8 cellular contexts compared by ENCODE assay signal in genomic region chr19:16626796-16627193, GRCh38. TPM values are rescaled to one million over a fixed set of nuclear protein-coding genes. Genes with fewer than 3 reads are reported as not detected.
A peak's percentile ranks its signal among the peaks of the same experiment; 100 is the strongest.
DNase-seq lines count a peak whose midpoint lies in the region; ATAC-seq, FAIRE-seq and TF ChIP-seq lines count a peak whose summit lies in the region.

No MANE protein-coding gene starts in this region.

- H3K4me3 ChIP-seq in AG09309 (ENCODE audit: control insufficient read depth, low read depth, low read length) (peak overlapping the region; percentile 87), MG63 (peak overlapping the region; percentile 93), colonic mucosa (peak overlapping the region; percentile 98)

- peak overlapping the region; percentile 46 for H3K27ac ChIP-seq in colonic mucosa

- peak overlapping the region; percentile 92 for H3K4me3 Mint-ChIP-seq in natural killer cell

- no peaks in the 10 kb centered on the region for H3K36me3 Mint-ChIP-seq in natural killer cell

- no peak for TF ChIP-seq POLR2A in GM12891 (IDR thresholded peaks at IDR 0.05; ENCODE audit: low read depth, low read length)

- H3K4me1 Mint-ChIP-seq in natural killer cell = peaks cover 31 to 49% of the 10 kb centered on the region in 2 donors

- TF ChIP-seq CTCF in AG09309 (IDR thresholded peaks at IDR 0.05; ENCODE audit: control insufficient read depth, insufficient read depth, low read depth, low read length, missing control alignments) (no peak), colonic mucosa (IDR thresholded peaks at IDR 0.05) (no peak), natural killer cell (IDR thresholded peaks at IDR 0.05) (no peak), GM20000 (IDR thresholded peaks at IDR 0.05; ENCODE audit: extremely low read depth, missing control alignments) (no peak)

- no peak for DNase-seq in AG09309 (ENCODE audit: low read depth)
- DNase-seq in MG63 = peak; percentile 23
- no peak for DNase-seq in colonic mucosa
- DNase-seq in natural killer cell = no peak
- no peak for DNase-seq in NCI-H1092 treated with DMSO at 0.1 percent for 48 hours (lab: John Stamatoyannopoulos, UW)
- no peak for DNase-seq in GM20000 (ENCODE audit: low spot score)
- DNase-seq in GM12891 (ENCODE audit: insufficient read length, low spot score) = no peak

- H3K9me3 ChIP-seq in MG63 = no peaks in the 10 kb centered on the region
- no peaks in the 10 kb centered on the region for H3K9me3 ChIP-seq in colonic mucosa

- H3K9ac ChIP-seq in colonic mucosa (ENCODE audit: low read depth in 2 of 2, low read length in 2 of 2) = peak overlapping the region; percentile 94 to 97

- H3K27ac Mint-ChIP-seq in natural killer cell = peak overlapping the region; percentile 85 to 95

- intact Hi-C loops in colonic mucosa (cut with DNase I) = loop anchor here (5.0 kb wide), 1 partner anchor 54 kb away; the partner anchor contains the start of gene SLC35E1
- intact Hi-C loops in natural killer cell (cut with micrococcal nuclease) = no loop called here

- H3K9me3 Mint-ChIP-seq in natural killer cell = no peaks in the 10 kb centered on the region

- H3K27me3 Mint-ChIP-seq in natural killer cell (ENCODE audit: low read depth in 2 of 2) = no peaks in the 10 kb centered on the region

- ATAC-seq in natural killer cell = no peak
- ATAC-seq in GM21717 (IDR thresholded peaks at IDR 0.05; ENCODE audit: unreplicated experiment) = no peak

- H3K4me1 ChIP-seq in colonic mucosa = no peaks in the 10 kb centered on the region

- H3K27me3 ChIP-seq in MG63 = no peaks in the 10 kb centered on the region
- no peaks in the 10 kb centered on the region for H3K27me3 ChIP-seq in colonic mucosa

- peaks cover 53% of the 10 kb centered on the region for H3K36me3 ChIP-seq in MG63
- peaks cover 3% of the 10 kb centered on the region for H3K36me3 ChIP-seq in colonic mucosa

- FAIRE-seq in GM12891 (lab: Jason Lieb, UNC) = no peak

TF ChIP-seq in GM12891, 5 proteins besides CTCF, POLR2A, EP300 and RAD21:
- TF ChIP-seq POLR2AphosphoS5 (IDR thresholded peaks at IDR 0.05; ENCODE audit: low read depth, low read length) (no peak), POU2F2 (IDR thresholded peaks at IDR 0.05; ENCODE audit: low read depth, low read length) (no peak), SPI1 (IDR thresholded peaks at IDR 0.05; ENCODE audit: low read depth, low read length) (no peak), TAF1 (IDR thresholded peaks at IDR 0.05; ENCODE audit: low read depth, low read length) (no peak), PAX5 (IDR thresholded peaks at IDR 0.05; ENCODE audit: insufficient read depth, low read length, severe bottlenecking) (no peak)

RNA-seq across cellular contexts. Expression of gene MED26, which starts 1.2 kb away (rescaled TPM):
- total RNA-seq in MG63 (2014; rRNA removed; shearing (Covaris generic); ENCODE audit: low replicate concordance) = 10.5 and 10.9 TPM in 2 replicates
- total RNA-seq in colonic mucosa (10 to 100 TPM; 10.0 to 11.9 TPM), natural killer cell (10 to 100 TPM; 34.7 to 47.5 (median 47.3) TPM)
- polyA plus RNA-seq in GM12891 (2012; ENCODE audit: low read depth, missing spikeins) = 8.1 TPM

RNA-seq across cellular contexts. Expression of gene SMIM7, which starts 33.1 kb away (rescaled TPM):
- 89.0 and 111 TPM in 2 replicates for total RNA-seq in MG63 (2014; rRNA removed; shearing (Covaris generic); ENCODE audit: low replicate concordance)
- total RNA-seq in colonic mucosa (10 to 100 TPM; 58.2 to 64.8 TPM), natural killer cell (10 to 100 TPM; 63.2 to 88.4 (median 76.0) TPM)
- polyA plus RNA-seq in GM12891 (2012; ENCODE audit: low read depth, missing spikeins) = 39.3 TPM

RNA-seq across cellular contexts. Expression of gene TMEM38A, which starts 34.1 kb away (rescaled TPM):
- total RNA-seq in MG63 (2014; rRNA removed; shearing (Covaris generic); ENCODE audit: low replicate concordance) = 0.59 and 1.8 TPM in 2 replicates
- total RNA-seq in colonic mucosa = 1 to 10 TPM; 4.2 to 4.4 TPM
- 1 to 10 TPM in 1 of 3 donors, under 1 TPM in 2; 0.29 to 2.2 (median 0.89) TPM for total RNA-seq in natural killer cell
- 14.0 TPM for polyA plus RNA-seq in GM12891 (2012; ENCODE audit: low read depth, missing spikeins)

RNA-seq across cellular contexts. Expression of gene SLC35E1, which starts 54.6 kb away (rescaled TPM):
- total RNA-seq in MG63 (2014; rRNA removed; shearing (Covaris generic); ENCODE audit: low replicate concordance) = 28.0 and 30.5 TPM in 2 replicates
- total RNA-seq in colonic mucosa = 10 to 100 TPM; 44.4 to 47.7 TPM
- 10 to 100 TPM; 53.2 to 55.5 (median 54.2) TPM for total RNA-seq in natural killer cell
- 17.7 TPM for polyA plus RNA-seq in GM12891 (2012; ENCODE audit: low read depth, missing spikeins)
